23 cellular contexts compared by ENCODE assay signal in the genomic region with DNA sequence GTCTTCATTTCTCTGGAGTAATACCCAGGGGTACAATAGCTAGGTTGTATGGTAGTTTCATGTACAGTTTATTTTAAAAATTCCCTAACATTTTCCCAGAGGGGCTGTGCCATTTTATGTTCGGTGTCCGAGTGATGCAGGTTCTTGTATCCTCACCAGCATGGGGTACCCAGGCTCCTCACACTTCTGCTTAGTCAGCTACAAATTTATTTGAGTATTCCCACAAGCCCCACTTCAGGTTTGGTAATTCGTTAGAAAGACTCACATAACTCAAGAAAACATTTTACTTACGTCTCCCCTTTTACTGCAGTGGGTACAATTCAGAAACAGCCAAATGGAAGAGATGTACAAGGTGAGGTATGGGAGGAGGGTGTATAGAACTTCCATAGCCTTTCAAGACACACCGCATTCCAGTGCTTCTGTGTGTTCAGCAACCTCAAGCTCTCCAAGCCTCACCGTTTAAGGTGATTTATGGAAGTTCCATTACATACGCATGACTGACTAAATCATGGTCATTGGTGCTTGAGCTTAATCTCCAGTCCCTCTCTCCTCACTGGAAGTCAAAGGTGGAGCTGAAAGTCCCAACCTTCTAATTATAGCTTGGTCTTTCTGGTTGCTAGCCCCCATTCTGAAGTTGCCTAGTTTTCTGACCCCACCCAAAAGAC.
"Had no signal": no experiment of that assay in that cellular context is flagged by ENCODE, and none has a peak within 500 bp of the region (broad histone marks: within the 10 kb centered on the region; RNA-seq: fewer than 3 reads in every experiment).

No MANE protein-coding gene starts in this region.

- H3K4me3 Mint-ChIP-seq: activated CD4-positive, alpha-beta memory T cell treated with anti-CD3 and anti-CD28 coated beads, Interleukin-2, amount 10 ng/mL, durations not matched to agents 7 days and 5 days; activated CD4-positive, alpha-beta T cell treated with anti-CD3 and anti-CD28 coated beads for 36 hours; activated naive CD8-positive, alpha-beta T cell treated with anti-CD3 and anti-CD28 coated beads for 36 hours; activated T-cell treated with anti-CD3 and anti-CD28 coated beads, Interleukin-2, amount 50 U/mL, for 72 hours; brain; stimulated activated memory B cell treated with anti-CD40 and anti-IgM and Interleukin-4, amounts not matched to agents 10 μg/mL and 1 μg/mL and 100 μg/mL, for 72 hours; T-helper 2 cell treated with Interferon-gamma antibody and Interleukin-4, amounts not matched to agents 5 μg/mL and 100 μg/mL, for 36 hours; WTC11 had no signal

- H3K9me3 Mint-ChIP-seq: activated CD4-positive, alpha-beta memory T cell treated with anti-CD3 and anti-CD28 coated beads, Interleukin-2, amount 10 ng/mL, durations not matched to agents 7 days and 5 days; brain; T-helper 2 cell treated with Interferon-gamma antibody and Interleukin-4, amounts not matched to agents 5 μg/mL and 100 μg/mL, for 36 hours had no signal

- H3K27ac Mint-ChIP-seq: activated CD4-positive, alpha-beta memory T cell treated with anti-CD3 and anti-CD28 coated beads, Interleukin-2, amount 10 ng/mL, durations not matched to agents 7 days and 5 days; activated naive CD8-positive, alpha-beta T cell treated with anti-CD3 and anti-CD28 coated beads for 36 hours; brain; stimulated activated memory B cell treated with anti-CD40 and anti-IgM and Interleukin-4, amounts not matched to agents 10 μg/mL and 1 μg/mL and 100 μg/mL, for 72 hours; WTC11 had no signal

- DNase-seq: activated CD4-positive, alpha-beta memory T cell treated with anti-CD3 and anti-CD28 coated beads, Interleukin-2, amount 10 ng/mL, durations not matched to agents 7 days and 5 days; activated CD4-positive, alpha-beta T cell treated with anti-CD3 and anti-CD28 coated beads for 36 hours; activated CD8-positive, alpha-beta memory T cell treated with anti-CD3 and anti-CD28 coated beads, Interleukin-2, amount 50 U/mL, for 4 hours; activated gamma-delta T cell treated with Interleukin-2 at 50 U/mL for 16 hours; activated naive CD8-positive, alpha-beta T cell treated with anti-CD3 and anti-CD28 coated beads for 36 hours; activated T-cell treated with anti-CD3 and anti-CD28 coated beads, Interleukin-2, amount 50 U/mL, for 72 hours; amygdala; central memory CD4-positive, alpha-beta T cell; erythroblast; gastrocnemius medialis; head of caudate nucleus; kidney; left ventricle myocardium inferior; mammary epithelial cell; pancreas; stimulated activated CD4-positive, alpha-beta T cell treated with anti-CD3 and anti-CD28 coated beads, Interleukin-4, amount 100 ng/mL, for 24 hours; SW 1271; testis had no signal

- H3K4me1 Mint-ChIP-seq: activated CD4-positive, alpha-beta T cell treated with anti-CD3 and anti-CD28 coated beads for 36 hours; stimulated activated memory B cell treated with anti-CD40 and anti-IgM and Interleukin-4, amounts not matched to agents 10 μg/mL and 1 μg/mL and 100 μg/mL, for 72 hours had no signal

- H3K27me3 Mint-ChIP-seq: activated CD4-positive, alpha-beta memory T cell treated with anti-CD3 and anti-CD28 coated beads, Interleukin-2, amount 10 ng/mL, durations not matched to agents 7 days and 5 days; activated CD4-positive, alpha-beta T cell treated with anti-CD3 and anti-CD28 coated beads for 36 hours; activated naive CD8-positive, alpha-beta T cell treated with anti-CD3 and anti-CD28 coated beads for 36 hours; brain; stimulated activated memory B cell treated with anti-CD40 and anti-IgM and Interleukin-4, amounts not matched to agents 10 μg/mL and 1 μg/mL and 100 μg/mL, for 72 hours had no signal

- ATAC-seq: activated CD4-positive, alpha-beta T cell treated with anti-CD3 and anti-CD28 coated beads for 36 hours; activated T-cell treated with anti-CD3 and anti-CD28 coated beads, Interleukin-2, amount 50 U/mL, for 72 hours; gastrocnemius medialis; pancreas; sciatic nerve; stimulated activated memory B cell treated with anti-CD40 and anti-IgM and Interleukin-4, amounts not matched to agents 10 μg/mL and 1 μg/mL and 100 μg/mL, for 72 hours; WTC11 had no signal

- H3K9me3 ChIP-seq: gastrocnemius medialis, left ventricle myocardium inferior, pancreas, testis had no signal
